In genomic region chr15:36432162-36432561, GRCh38 we compare ENCODE assay signal across 1 cellular context.
TF ChIP-seq lines count a peak whose summit lies in the region.

No MANE protein-coding gene starts in this region.

TF ChIP-seq in GM23338, 12 proteins besides CTCF, POLR2A, EP300 and RAD21 (continued from another document):
- TF ChIP-seq, protein P1, sequence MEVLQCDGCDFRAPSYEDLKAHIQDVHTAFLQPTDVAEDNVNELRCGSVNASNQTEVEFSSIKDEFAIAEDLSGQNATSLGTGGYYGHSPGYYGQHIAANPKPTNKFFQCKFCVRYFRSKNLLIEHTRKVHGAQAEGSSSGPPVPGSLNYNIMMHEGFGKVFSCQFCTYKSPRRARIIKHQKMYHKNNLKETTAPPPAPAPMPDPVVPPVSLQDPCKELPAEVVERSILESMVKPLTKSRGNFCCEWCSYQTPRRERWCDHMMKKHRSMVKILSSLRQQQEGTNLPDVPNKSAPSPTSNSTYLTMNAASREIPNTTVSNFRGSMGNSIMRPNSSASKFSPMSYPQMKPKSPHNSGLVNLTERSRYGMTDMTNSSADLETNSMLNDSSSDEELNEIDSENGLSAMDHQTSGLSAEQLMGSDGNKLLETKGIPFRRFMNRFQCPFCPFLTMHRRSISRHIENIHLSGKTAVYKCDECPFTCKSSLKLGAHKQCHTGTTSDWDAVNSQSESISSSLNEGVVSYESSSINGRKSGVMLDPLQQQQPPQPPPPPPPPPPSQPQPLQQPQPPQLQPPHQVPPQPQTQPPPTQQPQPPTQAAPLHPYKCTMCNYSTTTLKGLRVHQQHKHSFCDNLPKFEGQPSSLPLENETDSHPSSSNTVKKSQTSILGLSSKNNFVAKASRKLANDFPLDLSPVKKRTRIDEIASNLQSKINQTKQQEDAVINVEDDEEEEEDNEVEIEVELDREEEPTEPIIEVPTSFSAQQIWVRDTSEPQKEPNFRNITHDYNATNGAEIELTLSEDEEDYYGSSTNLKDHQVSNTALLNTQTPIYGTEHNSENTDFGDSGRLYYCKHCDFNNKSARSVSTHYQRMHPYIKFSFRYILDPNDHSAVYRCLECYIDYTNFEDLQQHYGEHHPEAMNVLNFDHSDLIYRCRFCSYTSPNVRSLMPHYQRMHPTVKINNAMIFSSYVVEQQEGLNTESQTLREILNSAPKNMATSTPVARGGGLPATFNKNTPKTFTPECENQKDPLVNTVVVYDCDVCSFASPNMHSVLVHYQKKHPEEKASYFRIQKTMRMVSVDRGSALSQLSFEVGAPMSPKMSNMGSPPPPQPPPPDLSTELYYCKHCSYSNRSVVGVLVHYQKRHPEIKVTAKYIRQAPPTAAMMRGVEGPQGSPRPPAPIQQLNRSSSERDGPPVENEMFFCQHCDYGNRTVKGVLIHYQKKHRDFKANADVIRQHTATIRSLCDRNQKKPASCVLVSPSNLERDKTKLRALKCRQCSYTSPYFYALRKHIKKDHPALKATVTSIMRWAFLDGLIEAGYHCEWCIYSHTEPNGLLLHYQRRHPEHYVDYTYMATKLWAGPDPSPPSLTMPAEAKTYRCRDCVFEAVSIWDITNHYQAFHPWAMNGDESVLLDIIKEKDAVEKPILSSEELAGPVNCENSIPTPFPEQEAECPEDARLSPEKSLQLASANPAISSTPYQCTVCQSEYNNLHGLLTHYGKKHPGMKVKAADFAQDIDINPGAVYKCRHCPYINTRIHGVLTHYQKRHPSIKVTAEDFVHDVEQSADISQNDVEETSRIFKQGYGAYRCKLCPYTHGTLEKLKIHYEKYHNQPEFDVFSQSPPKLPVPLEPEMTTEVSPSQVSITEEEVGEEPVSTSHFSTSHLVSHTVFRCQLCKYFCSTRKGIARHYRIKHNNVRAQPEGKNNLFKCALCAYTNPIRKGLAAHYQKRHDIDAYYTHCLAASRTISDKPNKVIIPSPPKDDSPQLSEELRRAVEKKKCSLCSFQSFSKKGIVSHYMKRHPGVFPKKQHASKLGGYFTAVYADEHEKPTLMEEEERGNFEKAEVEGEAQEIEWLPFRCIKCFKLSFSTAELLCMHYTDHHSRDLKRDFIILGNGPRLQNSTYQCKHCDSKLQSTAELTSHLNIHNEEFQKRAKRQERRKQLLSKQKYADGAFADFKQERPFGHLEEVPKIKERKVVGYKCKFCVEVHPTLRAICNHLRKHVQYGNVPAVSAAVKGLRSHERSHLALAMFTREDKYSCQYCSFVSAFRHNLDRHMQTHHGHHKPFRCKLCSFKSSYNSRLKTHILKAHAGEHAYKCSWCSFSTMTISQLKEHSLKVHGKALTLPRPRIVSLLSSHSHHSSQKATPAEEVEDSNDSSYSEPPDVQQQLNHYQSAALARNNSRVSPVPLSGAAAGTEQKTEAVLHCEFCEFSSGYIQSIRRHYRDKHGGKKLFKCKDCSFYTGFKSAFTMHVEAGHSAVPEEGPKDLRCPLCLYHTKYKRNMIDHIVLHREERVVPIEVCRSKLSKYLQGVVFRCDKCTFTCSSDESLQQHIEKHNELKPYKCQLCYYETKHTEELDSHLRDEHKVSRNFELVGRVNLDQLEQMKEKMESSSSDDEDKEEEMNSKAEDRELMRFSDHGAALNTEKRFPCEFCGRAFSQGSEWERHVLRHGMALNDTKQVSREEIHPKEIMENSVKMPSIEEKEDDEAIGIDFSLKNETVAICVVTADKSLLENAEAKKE (CRISPR knock-in tag; IDR thresholded peaks at IDR 0.05), result no peak
